ENCODE assay signal across 10 cellular contexts in genomic region chr14:51880810-51881580, GRCh38. TPM values are rescaled to one million over a fixed set of nuclear protein-coding genes. Genes with fewer than 3 reads are reported as not detected.
DNase-seq lines count a peak whose midpoint lies in the region; ATAC-seq and TF ChIP-seq lines count a peak whose summit lies in the region.
"Had no signal": no experiment of that assay in that cellular context is flagged by ENCODE, and none has a peak within 500 bp of the region (broad histone marks: within the 10 kb centered on the region; RNA-seq: fewer than 3 reads in every experiment).

No MANE protein-coding gene starts in this region.

- no peaks in the 10 kb centered on the region for H3K27me3 Mint-ChIP-seq in activated CD4-positive, alpha-beta memory T cell treated with anti-CD3 and anti-CD28 coated beads for 36 hours
- no peaks in the 10 kb centered on the region for H3K27me3 Mint-ChIP-seq in activated CD4-positive, alpha-beta memory T cell treated with anti-CD3 and anti-CD28 coated beads, Interleukin-2, amount 10 ng/mL, durations not matched to agents 7 days and 5 days
- H3K27me3 Mint-ChIP-seq in activated B cell treated with CpG ODN at 0.5 μM for 24 hours: no peaks in the 10 kb centered on the region

- H3K27ac Mint-ChIP-seq in activated CD4-positive, alpha-beta memory T cell treated with anti-CD3 and anti-CD28 coated beads for 36 hours: peak overlapping the region; percentile 49
- H3K27ac Mint-ChIP-seq in activated CD4-positive, alpha-beta memory T cell treated with anti-CD3 and anti-CD28 coated beads, Interleukin-2, amount 10 ng/mL, durations not matched to agents 7 days and 5 days: no peak overlapping the region
- peak overlapping the region; percentile 69 for H3K27ac Mint-ChIP-seq in activated B cell treated with CpG ODN at 0.5 μM for 24 hours

- CTCF ChIA-PET in activated CD4-positive, alpha-beta memory T cell treated with anti-CD3 and anti-CD28 coated beads for 36 hours (lab: Charles Lee): interaction anchor here (0.8 to 2.0 kb wide), 3 partner anchors 11 to 104 kb away, joined by 3 to 6 read pairs (median 4); no protein-coding TSS in a partner anchor
- CTCF ChIA-PET in activated CD4-positive, alpha-beta memory T cell treated with anti-CD3 and anti-CD28 coated beads, Interleukin-2, amount 10 ng/mL, durations not matched to agents 7 days and 5 days (lab: Charles Lee): interaction anchor here (1.2 kb wide), 1 partner anchor 97 kb away, joined by 3 read pairs; no protein-coding TSS in a partner anchor
- CTCF ChIA-PET in activated B cell treated with CpG ODN at 0.5 μM for 24 hours (lab: Charles Lee): interaction anchor here (1.0 to 1.5 kb wide), 5 partner anchors 14 to 100 kb away, joined by 3 to 4 read pairs (median 3); no protein-coding TSS in a partner anchor

- no peak for TF ChIP-seq CTCF in activated B cell treated with CpG ODN at 0.5 μM for 24 hours (IDR thresholded peaks at IDR 0.05)
- TF ChIP-seq CTCF in gastrocnemius medialis (IDR thresholded peaks at IDR 0.05 in 4 of 5, conservative IDR thresholded peaks at IDR 0.05 in 1 of 5): no peak

- intact Hi-C loops in activated CD4-positive, alpha-beta memory T cell treated with anti-CD3 and anti-CD28 coated beads for 36 hours (cut with micrococcal nuclease): no loop called here
- intact Hi-C loops in activated B cell treated with CpG ODN at 0.5 μM for 24 hours (cut with micrococcal nuclease): loop anchor here (1.0 kb wide), 1 partner anchor 10 kb away; no protein-coding TSS in a partner anchor
- intact Hi-C loops in gastrocnemius medialis (cut with DNase I; ENCODE audit: low total_unique reads): no loop called here

- POLR2A ChIA-PET in activated CD4-positive, alpha-beta memory T cell treated with anti-CD3 and anti-CD28 coated beads for 36 hours (lab: Charles Lee): interaction anchor here (1.2 to 1.5 kb wide), 3 partner anchors 12 to 20 kb away, joined by 3 to 5 read pairs (median 3); partner anchors contain the start of gene GNG2
- POLR2A ChIA-PET in activated CD4-positive, alpha-beta memory T cell treated with anti-CD3 and anti-CD28 coated beads, Interleukin-2, amount 10 ng/mL, durations not matched to agents 7 days and 5 days (lab: Charles Lee): interaction anchor here (0.6 to 5.5 kb wide), 4 partner anchors 9 to 94 kb away, joined by 3 to 27 read pairs (median 6); partner anchors contain the start of gene GNG2
- POLR2A ChIA-PET in activated B cell treated with CpG ODN at 0.5 μM for 24 hours (lab: Charles Lee): interaction anchor here (0.6 to 5.0 kb wide), 7 partner anchors 10 to 1153 kb away, joined by 3 to 27 read pairs (median 5); partner anchors contain the start of gene GNG2

- TF ChIP-seq POLR2A in gastrocnemius medialis (IDR thresholded peaks at IDR 0.05): no peak

- in situ Hi-C loops in gastrocnemius medialis (cut with MboI; ENCODE audit: low sequenced_read_pairs in 4 of 4): no loop called here

- peaks cover 41% of the 10 kb centered on the region for H3K36me3 Mint-ChIP-seq in activated CD4-positive, alpha-beta memory T cell treated with anti-CD3 and anti-CD28 coated beads for 36 hours
- H3K36me3 Mint-ChIP-seq in activated CD4-positive, alpha-beta memory T cell treated with anti-CD3 and anti-CD28 coated beads, Interleukin-2, amount 10 ng/mL, durations not matched to agents 7 days and 5 days (ENCODE audit: low read depth): peaks cover 74% of the 10 kb centered on the region
- H3K36me3 Mint-ChIP-seq in activated B cell treated with CpG ODN at 0.5 μM for 24 hours (ENCODE audit: low read depth): peaks cover 61% of the 10 kb centered on the region

- no peak for DNase-seq in activated CD4-positive, alpha-beta memory T cell treated with anti-CD3 and anti-CD28 coated beads for 36 hours
- no peak for DNase-seq in activated CD4-positive, alpha-beta memory T cell treated with anti-CD3 and anti-CD28 coated beads, Interleukin-2, amount 10 ng/mL, durations not matched to agents 7 days and 5 days
- no peak for DNase-seq in activated B cell treated with CpG ODN at 0.5 μM for 24 hours
- DNase-seq in gastrocnemius medialis: peak in 1 of 2 donors; percentile 17
- DNase-seq in H4 (ENCODE audit: low spot score): no peak
- no peak for DNase-seq in DMS153 treated with DMSO at 0.1 percent for 48 hours (lab: John Stamatoyannopoulos, UW; ENCODE audit: unreplicated experiment)
- no peak for DNase-seq in GOT3 (lab: John Stamatoyannopoulos, UW)
- DNase-seq: activated T-cell treated with anti-CD3 and anti-CD28 coated beads, Interleukin-2, amount 50 U/mL, for 48 hours; head of caudate nucleus had no signal

- H3K9me3 Mint-ChIP-seq in activated CD4-positive, alpha-beta memory T cell treated with anti-CD3 and anti-CD28 coated beads for 36 hours: no peaks in the 10 kb centered on the region
- no peaks in the 10 kb centered on the region for H3K9me3 Mint-ChIP-seq in activated CD4-positive, alpha-beta memory T cell treated with anti-CD3 and anti-CD28 coated beads, Interleukin-2, amount 10 ng/mL, durations not matched to agents 7 days and 5 days
- peaks cover 8% of the 10 kb centered on the region for H3K9me3 Mint-ChIP-seq in activated B cell treated with CpG ODN at 0.5 μM for 24 hours

- no peaks in the 10 kb centered on the region for H3K9me3 ChIP-seq in gastrocnemius medialis

- H3K4me1 ChIP-seq in gastrocnemius medialis: no peaks in the 10 kb centered on the region

- H3K4me3 ChIP-seq in gastrocnemius medialis: no peak overlapping the region

- H3K36me3 ChIP-seq in gastrocnemius medialis: no peaks in the 10 kb centered on the region

- ATAC-seq in HG02610 (IDR thresholded peaks at IDR 0.05; ENCODE audit: unreplicated experiment) (peak; percentile 39), activated B cell treated with CpG ODN at 0.5 μM for 24 hours (ENCODE audit: low read depth) (peak; percentile 48), gastrocnemius medialis (no peak)

- H3K4me3 Mint-ChIP-seq in activated CD4-positive, alpha-beta memory T cell treated with anti-CD3 and anti-CD28 coated beads for 36 hours: no peak overlapping the region
- H3K4me3 Mint-ChIP-seq in activated CD4-positive, alpha-beta memory T cell treated with anti-CD3 and anti-CD28 coated beads, Interleukin-2, amount 10 ng/mL, durations not matched to agents 7 days and 5 days: no peak overlapping the region
- H3K4me3 Mint-ChIP-seq in activated B cell treated with CpG ODN at 0.5 μM for 24 hours: peak overlapping the region; percentile 19

- H3K27ac ChIP-seq in gastrocnemius medialis: peak overlapping the region in 3 of 4 donors; percentile 27 to 42 (median 30)

- H3K4me1 Mint-ChIP-seq in activated CD4-positive, alpha-beta memory T cell treated with anti-CD3 and anti-CD28 coated beads for 36 hours (ENCODE audit: low read depth): peaks cover 76% of the 10 kb centered on the region
- H3K4me1 Mint-ChIP-seq in activated CD4-positive, alpha-beta memory T cell treated with anti-CD3 and anti-CD28 coated beads, Interleukin-2, amount 10 ng/mL, durations not matched to agents 7 days and 5 days: peaks cover 64% of the 10 kb centered on the region
- peaks cover 81% of the 10 kb centered on the region for H3K4me1 Mint-ChIP-seq in activated B cell treated with CpG ODN at 0.5 μM for 24 hours

- no peaks in the 10 kb centered on the region for H3K27me3 ChIP-seq in gastrocnemius medialis

RNA-seq across cellular contexts. Expression of gene GNG2, which starts 20.6 kb away (rescaled TPM):
- 100 to 1,000 TPM; 146 TPM for total RNA-seq in activated CD4-positive, alpha-beta memory T cell treated with anti-CD3 and anti-CD28 coated beads for 36 hours
- 100 to 1,000 TPM; 296 to 304 TPM for total RNA-seq in activated CD4-positive, alpha-beta memory T cell treated with anti-CD3 and anti-CD28 coated beads, Interleukin-2, amount 10 ng/mL, durations not matched to agents 7 days and 5 days
- total RNA-seq in activated B cell treated with CpG ODN at 0.5 μM for 24 hours: 68.7 and 70.0 TPM in 2 replicates
- total RNA-seq in gastrocnemius medialis: 1 to 10 TPM in 3 of 4 donors, under 1 TPM in 1; 0.41 to 4.9 (median 2.2) TPM
- total RNA-seq in H4 (2014; rRNA removed; shearing (Covaris generic)): 22.1 and 32.3 TPM in 2 replicates

Comparison
In these comparisons a context has a peak if more than half of its experiments do, and no peak if none do; other contexts are left out.
1. ATAC-seq: peak in HG02610 (single experiment) and activated B cell treated with CpG ODN at 0.5 μM for 24 hours (single experiment); none in gastrocnemius medialis (0 of 2).